15 cellular contexts compared by ENCODE assay signal in genomic region chr4:7050481-7051143, GRCh38.
"Had no signal": no experiment of that assay in that cellular context is flagged by ENCODE, and none has a peak within 500 bp of the region (broad histone marks: within the 10 kb centered on the region; RNA-seq: fewer than 3 reads in every experiment).

No MANE protein-coding gene starts in this region.

- H2AFZ ChIP-seq: hepatocyte had no signal

- H3K27me3 ChIP-seq: cardiac muscle cell, hepatocyte, tibial nerve, vagina had no signal

- H3K4me2 ChIP-seq: hepatocyte had no signal

- ATAC-seq: esophagus mucosa; natural killer cell; stimulated activated naive B cell treated with anti-CD40 and anti-IgM and Interleukin-4, amounts not matched to agents 10 μg/mL and 1 μg/mL and 100 μg/mL, for 72 hours had no signal

- DNase-seq: activated CD4-positive, alpha-beta T cell treated with anti-CD3 and anti-CD28 coated beads, Interleukin-2, amount 10 ng/mL, durations not matched to agents 7 days and 5 days; activated CD4-positive, CD25-positive, alpha-beta regulatory T cell; activated CD8-positive, alpha-beta memory T cell treated with anti-CD3 and anti-CD28 coated beads for 24 hours; activated naive CD4-positive, alpha-beta T cell; islet precursor cell; natural killer cell; nucleus accumbens; stimulated activated CD4-positive, alpha-beta T cell treated with anti-CD3 and anti-CD28 coated beads, Interleukin-2, amount 100 ng/mL, for 48 hours; stimulated activated naive B cell treated with anti-CD40 and anti-IgM and Interleukin-4, amounts not matched to agents 10 μg/mL and 1 μg/mL and 100 μg/mL, for 72 hours had no signal

- H3K9me3 ChIP-seq: prostate gland, tibial nerve, vagina had no signal

- H3K27ac ChIP-seq: cardiac muscle cell, hepatocyte, prostate gland, tibial nerve, vagina had no signal

- H3K4me3 ChIP-seq: cardiac muscle cell, hepatocyte, prostate gland, tibial nerve, vagina had no signal
